In the genomic region with DNA sequence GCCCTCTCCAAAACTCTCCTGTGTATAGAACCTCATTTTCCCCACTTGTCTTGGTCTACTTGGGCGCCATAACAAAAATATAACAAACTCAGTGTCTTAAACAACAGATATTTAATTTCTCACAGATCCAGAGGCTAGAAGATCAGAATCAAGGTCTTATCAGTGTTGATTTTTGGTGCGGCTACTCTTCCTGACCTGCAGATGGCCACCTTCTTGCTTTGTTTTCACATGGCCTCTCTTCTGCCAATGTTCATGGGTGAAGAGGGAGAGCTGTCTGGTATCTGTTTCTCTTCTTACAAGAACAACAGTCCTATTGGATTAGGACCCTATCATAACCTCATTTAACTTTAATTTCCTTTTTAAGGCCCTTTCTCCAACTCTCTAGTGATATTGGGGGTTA, we compare ENCODE assay signal across 10 cellular contexts.
A peak's percentile ranks its signal among the peaks of the same experiment; 100 is the strongest.
DNase-seq lines count a peak whose midpoint lies in the region; ATAC-seq and TF ChIP-seq lines count a peak whose summit lies in the region.
"Had no signal": no experiment of that assay in that cellular context is flagged by ENCODE, and none has a peak within 500 bp of the region (broad histone marks: within the 10 kb centered on the region; RNA-seq: fewer than 3 reads in every experiment).

No MANE protein-coding gene starts in this region.

- no peak for TF ChIP-seq CTCF in WTC11 (IDR thresholded peaks at IDR 0.05)
- peak in 2 of 6 experiments; percentile 14 to 28 for TF ChIP-seq CTCF in adrenal gland (IDR thresholded peaks at IDR 0.05)
- no peak for TF ChIP-seq CTCF in lower lobe of right lung (IDR thresholded peaks at IDR 0.05)

- H3K27me3 ChIP-seq in adrenal gland (no peaks in the 10 kb centered on the region), lower lobe of right lung (ENCODE audit: low read depth) (no peaks in the 10 kb centered on the region)

- H3K9me3 ChIP-seq in adrenal gland (replicated peaks in 1 of 3) (no peaks in the 10 kb centered on the region), lower lobe of right lung (no peaks in the 10 kb centered on the region)

- H3K27ac ChIP-seq in adrenal gland, result no peak overlapping the region
- no peak overlapping the region for H3K27ac ChIP-seq in lower lobe of right lung

- CTCF ChIA-PET in WTC11 (lab: Charles Lee), result interaction anchor here (1.2 kb wide), 1 partner anchor 870 kb away, joined by 3 read pairs; no protein-coding TSS in a partner anchor

- H3K4me3 ChIP-seq in adrenal gland, result no peak overlapping the region
- H3K4me3 ChIP-seq in lower lobe of right lung, result no peak overlapping the region

- intact Hi-C loops in adrenal gland (cut with DNase I), result no loop called here
- intact Hi-C loops in lower lobe of right lung (cut with DNase I), result no loop called here

- ATAC-seq in WTC11 (peak; percentile 76), GM21825 (IDR thresholded peaks at IDR 0.05; ENCODE audit: unreplicated experiment) (no peak), lower lobe of right lung (no peak), HG02970 (IDR thresholded peaks at IDR 0.05; ENCODE audit: low FRiP score, unreplicated experiment) (no peak)

- H3K36me3 ChIP-seq in adrenal gland (replicated peaks in 1 of 2) (no peaks in the 10 kb centered on the region), lower lobe of right lung (no peaks in the 10 kb centered on the region)

- H3K27me3 Mint-ChIP-seq in WTC11 (ENCODE audit: low read depth), result no peaks in the 10 kb centered on the region

- no peak overlapping the region for H3K27ac Mint-ChIP-seq in WTC11
- H3K27ac Mint-ChIP-seq: T-helper 2 cell treated with Interferon-gamma antibody and Interleukin-4, amounts not matched to agents 5 μg/mL and 100 μg/mL, for 36 hours had no signal

- peaks cover 18% of the 10 kb centered on the region for H3K4me1 Mint-ChIP-seq in WTC11

- H3K36me3 Mint-ChIP-seq in WTC11, result no peaks in the 10 kb centered on the region

- POLR2A ChIA-PET in WTC11 (lab: Charles Lee), result no interaction called here

- H3K9me3 Mint-ChIP-seq in WTC11, result peaks cover 5% of the 10 kb centered on the region; the same call in 1 of the 2 replicates

- no peak for TF ChIP-seq POLR2A in adrenal gland (IDR thresholded peaks at IDR 0.05)

- no peak overlapping the region for H3K4me3 Mint-ChIP-seq in WTC11
- H3K4me3 Mint-ChIP-seq: T-helper 2 cell treated with Interferon-gamma antibody and Interleukin-4, amounts not matched to agents 5 μg/mL and 100 μg/mL, for 36 hours had no signal

- WGBS in adrenal gland, 4 donors, result 65 to 81% (median 72%) methylated on average over 2 of the region's 2 CpGs

- H3K4me1 ChIP-seq in adrenal gland (replicated peaks in 1 of 2), result no peaks in the 10 kb centered on the region
- no peaks in the 10 kb centered on the region for H3K4me1 ChIP-seq in lower lobe of right lung

- DNase-seq in ELR (ENCODE audit: low read depth) (peak; percentile 53), Kasumi-1 (lab: John Stamatoyannopoulos, UW) (peak; percentile 29 to 50), WTC11 (ENCODE audit: low spot score) (no peak), kidney glomerular epithelial cell (lab: John Stamatoyannopoulos, UW) (peak; percentile 32), adrenal gland (no peak), lower lobe of right lung (no peak)
- DNase-seq: NCI-H1105 had no signal

TF ChIP-seq in WTC11, 78 proteins besides CTCF, POLR2A, EP300 and RAD21:
- TF ChIP-seq, protein P1, sequence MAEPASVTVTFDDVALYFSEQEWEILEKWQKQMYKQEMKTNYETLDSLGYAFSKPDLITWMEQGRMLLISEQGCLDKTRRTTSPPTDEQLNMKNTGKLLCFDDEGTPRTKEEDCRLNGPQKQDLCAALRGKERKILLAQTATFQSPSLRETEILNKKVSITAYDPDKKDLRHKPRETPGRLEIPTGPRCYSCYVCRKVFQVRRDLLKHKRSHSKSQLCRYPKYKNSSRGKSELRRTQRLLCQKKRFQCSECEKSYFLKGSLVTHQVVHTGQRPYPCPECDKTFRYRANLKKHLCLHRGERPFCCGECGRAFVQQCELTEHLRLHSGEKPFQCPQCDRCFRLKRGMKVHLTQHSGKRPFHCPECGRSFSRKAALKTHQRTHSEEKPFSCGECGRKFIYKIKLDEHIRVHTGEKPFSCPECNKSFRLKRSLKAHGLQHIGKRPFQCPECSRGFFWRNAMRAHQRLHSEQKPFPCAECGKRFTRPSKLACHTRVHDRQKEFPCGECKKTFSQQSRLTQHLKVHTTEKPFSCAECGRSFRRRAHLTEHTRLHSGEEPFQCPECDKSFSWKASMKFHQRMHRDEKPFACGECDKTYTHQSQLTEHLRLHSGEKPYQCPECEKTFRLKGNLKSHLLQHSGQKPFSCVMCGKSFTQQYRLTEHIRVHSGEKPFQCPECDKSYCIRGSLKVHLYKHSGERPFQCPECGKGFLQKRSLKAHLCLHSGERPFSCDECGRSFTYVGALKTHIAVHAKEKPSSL (CRISPR knock-in tag; conservative IDR thresholded peaks at IDR 0.05), result no peak
- TF ChIP-seq GTF2I (CRISPR knock-in tag; conservative IDR thresholded peaks at IDR 0.05) (no peak), ELF4 (CRISPR knock-in tag; IDR thresholded peaks at IDR 0.05; ENCODE audit: low read depth) (no peak), JAZF1 (CRISPR knock-in tag; IDR thresholded peaks at IDR 0.05) (no peak), RORB (CRISPR knock-in tag; IDR thresholded peaks at IDR 0.05) (no peak)
- TF ChIP-seq, protein P2, sequence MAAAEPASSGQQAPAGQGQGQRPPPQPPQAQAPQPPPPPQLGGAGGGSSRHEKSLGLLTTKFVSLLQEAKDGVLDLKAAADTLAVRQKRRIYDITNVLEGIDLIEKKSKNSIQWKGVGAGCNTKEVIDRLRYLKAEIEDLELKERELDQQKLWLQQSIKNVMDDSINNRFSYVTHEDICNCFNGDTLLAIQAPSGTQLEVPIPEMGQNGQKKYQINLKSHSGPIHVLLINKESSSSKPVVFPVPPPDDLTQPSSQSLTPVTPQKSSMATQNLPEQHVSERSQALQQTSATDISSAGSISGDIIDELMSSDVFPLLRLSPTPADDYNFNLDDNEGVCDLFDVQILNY (CRISPR knock-in tag; IDR thresholded peaks at IDR 0.05), result no peak

Comparison
In these comparisons a context has a peak if more than half of its experiments do, and no peak if none do; other contexts are left out.
1. DNase-seq: peak in ELR (single experiment), Kasumi-1 (2 of 2) and kidney glomerular epithelial cell (single experiment); none in WTC11 (single experiment), adrenal gland (0 of 7) and lower lobe of right lung (single experiment).